9 cellular contexts compared by ENCODE assay signal in the genomic region with DNA sequence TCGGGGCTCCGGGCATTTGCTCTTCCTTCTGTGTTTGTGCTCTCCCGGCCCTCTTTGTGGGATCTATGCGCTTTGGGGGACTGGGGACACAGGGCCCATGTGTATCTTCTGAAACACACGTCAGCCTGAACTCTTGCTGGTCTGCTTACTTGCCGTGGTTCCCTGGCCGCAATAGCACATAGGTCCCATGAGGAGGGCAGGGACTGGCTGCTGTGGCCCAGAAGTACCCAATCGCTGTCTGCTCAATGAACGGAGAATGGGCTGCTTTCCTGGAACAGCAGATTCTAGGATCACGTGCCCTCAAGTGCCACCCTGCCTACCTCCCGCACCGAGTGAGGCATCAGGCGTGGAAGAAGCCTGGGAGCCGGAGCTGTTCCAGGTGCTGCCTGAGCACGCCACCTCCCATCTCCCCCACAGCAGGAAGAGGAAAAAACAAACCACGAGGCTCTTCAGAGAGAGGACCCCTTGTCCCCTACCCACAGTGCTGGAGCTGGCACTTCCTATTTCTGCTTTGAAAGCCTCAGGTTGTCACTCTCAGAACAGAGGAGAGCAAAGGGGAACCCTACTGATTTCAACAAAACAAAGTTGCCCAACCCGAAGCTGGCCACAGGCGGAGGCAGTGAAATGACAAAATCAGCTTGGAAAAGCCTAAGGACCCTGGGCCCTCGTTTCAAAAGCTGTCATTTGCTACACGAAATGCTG. TPM values are rescaled to one million over a fixed set of nuclear protein-coding genes. Genes with fewer than 3 reads are reported as not detected.
DNase-seq lines count a peak whose midpoint lies in the region; ATAC-seq and TF ChIP-seq lines count a peak whose summit lies in the region.
"Had no signal": no experiment of that assay in that cellular context is flagged by ENCODE, and none has a peak within 500 bp of the region (broad histone marks: within the 10 kb centered on the region; RNA-seq: fewer than 3 reads in every experiment).

No MANE protein-coding gene starts in this region.

- no peak for TF ChIP-seq EP300 in Ishikawa (IDR thresholded peaks at IDR 0.05; ENCODE audit: borderline replicate concordance)

- TF ChIP-seq RAD21 in Ishikawa (IDR thresholded peaks at IDR 0.05; ENCODE audit: low read depth) = no peak

- H3K9me3 Mint-ChIP-seq in activated naive CD4-positive, alpha-beta T cell treated with anti-CD3 and anti-CD28 coated beads, Interleukin-2, amount 10 ng/mL, durations not matched to agents 7 days and 5 days = no peaks in the 10 kb centered on the region
- no peaks in the 10 kb centered on the region for H3K9me3 Mint-ChIP-seq in memory B cell

- TSS peak; percentile 57 for BruUV-seq in A673 (replicated peaks; lab: Mats Ljungman, UMichigan)

- no peaks in the 10 kb centered on the region for H3K9me3 ChIP-seq in A673 (ENCODE audit: low read depth, low read length, poor library complexity, severe bottlenecking)

- H3K4me3 ChIP-seq in A673 (ENCODE audit: low read depth, low read length, poor library complexity, severe bottlenecking) = no peak overlapping the region

- H3K27me3 ChIP-seq in A673 (replicated peaks; ENCODE audit: insufficient read depth, low read depth, low read length, poor library complexity) = no peaks in the 10 kb centered on the region

- peaks cover 16% of the 10 kb centered on the region for H3K36me3 Mint-ChIP-seq in activated naive CD4-positive, alpha-beta T cell treated with anti-CD3 and anti-CD28 coated beads, Interleukin-2, amount 10 ng/mL, durations not matched to agents 7 days and 5 days
- no peaks in the 10 kb centered on the region for H3K36me3 Mint-ChIP-seq in memory B cell

- DNase-seq in A673 (ENCODE audit: low spot score) (no peak), memory B cell (ENCODE audit: low spot score in 2 of 2) (no peak), islet precursor cell (no peak), NCI-H2196 (lab: John Stamatoyannopoulos, UW; ENCODE audit: unreplicated experiment) (no peak)
- peak; percentile 43 for DNase-seq in activated naive CD4-positive, alpha-beta T cell treated with anti-CD3 and anti-CD28 coated beads, Interleukin-2, amount 10 ng/mL, durations not matched to agents 7 days and 5 days

- TF ChIP-seq CTCF in A673 (conservative IDR thresholded peaks at IDR 0.05; ENCODE audit: low read depth, low read length) = no peak

- H3K36me3 ChIP-seq in A673 (ENCODE audit: insufficient read depth, low read length, poor library complexity, severe bottlenecking) = peaks cover 9% of the 10 kb centered on the region

- H3K27ac Mint-ChIP-seq in activated naive CD4-positive, alpha-beta T cell treated with anti-CD3 and anti-CD28 coated beads, Interleukin-2, amount 10 ng/mL, durations not matched to agents 7 days and 5 days = peak overlapping the region; percentile 85
- H3K27ac Mint-ChIP-seq in memory B cell = peak overlapping the region; percentile 85

- ATAC-seq in memory B cell (ENCODE audit: low read depth) (no peak), HG03108 (IDR thresholded peaks at IDR 0.05; ENCODE audit: unreplicated experiment) (no peak), GM18517 (IDR thresholded peaks at IDR 0.05; ENCODE audit: unreplicated experiment) (no peak)

- no peaks in the 10 kb centered on the region for H3K27me3 Mint-ChIP-seq in activated naive CD4-positive, alpha-beta T cell treated with anti-CD3 and anti-CD28 coated beads, Interleukin-2, amount 10 ng/mL, durations not matched to agents 7 days and 5 days
- H3K27me3 Mint-ChIP-seq in memory B cell = no peaks in the 10 kb centered on the region

- POLR2A ChIA-PET in A673 (lab: Charles Lee; ENCODE audit: low non-redundant PET) = no interaction called here

- H3K27ac ChIP-seq in A673 (ENCODE audit: low read depth, low read length, poor library complexity, severe bottlenecking) = peak overlapping the region; percentile 80

- peaks cover 40% of the 10 kb centered on the region for H3K4me1 Mint-ChIP-seq in activated naive CD4-positive, alpha-beta T cell treated with anti-CD3 and anti-CD28 coated beads, Interleukin-2, amount 10 ng/mL, durations not matched to agents 7 days and 5 days
- peaks cover 8% of the 10 kb centered on the region for H3K4me1 Mint-ChIP-seq in memory B cell

- peaks cover 23% of the 10 kb centered on the region for H3K4me1 ChIP-seq in A673 (ENCODE audit: insufficient read depth, low read length, poor library complexity, severe bottlenecking)

- peak overlapping the region; percentile 57 for H3K4me3 Mint-ChIP-seq in activated naive CD4-positive, alpha-beta T cell treated with anti-CD3 and anti-CD28 coated beads, Interleukin-2, amount 10 ng/mL, durations not matched to agents 7 days and 5 days
- peak overlapping the region; percentile 66 for H3K4me3 Mint-ChIP-seq in memory B cell
- H3K4me3 Mint-ChIP-seq: nephron had no signal

- intact Hi-C loops in A673 (cut with micrococcal nuclease; ENCODE audit: unreplicated experiment) = loop anchor here (10.0 kb wide), 1 partner anchor 202 kb away; no protein-coding TSS in a partner anchor

- CTCF ChIA-PET in A673 (lab: Charles Lee) = no interaction called here
- CTCF ChIA-PET in activated naive CD4-positive, alpha-beta T cell treated with anti-CD3 and anti-CD28 coated beads, Interleukin-2, amount 10 ng/mL, durations not matched to agents 7 days and 5 days (lab: Charles Lee) = interaction anchor here (0.8 to 1.3 kb wide), 2 partner anchors 169 to 170 kb away, joined by 3 read pairs; no protein-coding TSS in a partner anchor

TF ChIP-seq in Ishikawa, 13 proteins besides CTCF, POLR2A, EP300 and RAD21:
- TF ChIP-seq YY1 (IDR thresholded peaks at IDR 0.05; ENCODE audit: low read depth) (no peak), CREB1 (IDR thresholded peaks at IDR 0.05; ENCODE audit: low read depth) (no peak), TEAD4 (IDR thresholded peaks at IDR 0.05) (no peak), NFIC (IDR thresholded peaks at IDR 0.05) (no peak)
- TF ChIP-seq, protein P1, sequence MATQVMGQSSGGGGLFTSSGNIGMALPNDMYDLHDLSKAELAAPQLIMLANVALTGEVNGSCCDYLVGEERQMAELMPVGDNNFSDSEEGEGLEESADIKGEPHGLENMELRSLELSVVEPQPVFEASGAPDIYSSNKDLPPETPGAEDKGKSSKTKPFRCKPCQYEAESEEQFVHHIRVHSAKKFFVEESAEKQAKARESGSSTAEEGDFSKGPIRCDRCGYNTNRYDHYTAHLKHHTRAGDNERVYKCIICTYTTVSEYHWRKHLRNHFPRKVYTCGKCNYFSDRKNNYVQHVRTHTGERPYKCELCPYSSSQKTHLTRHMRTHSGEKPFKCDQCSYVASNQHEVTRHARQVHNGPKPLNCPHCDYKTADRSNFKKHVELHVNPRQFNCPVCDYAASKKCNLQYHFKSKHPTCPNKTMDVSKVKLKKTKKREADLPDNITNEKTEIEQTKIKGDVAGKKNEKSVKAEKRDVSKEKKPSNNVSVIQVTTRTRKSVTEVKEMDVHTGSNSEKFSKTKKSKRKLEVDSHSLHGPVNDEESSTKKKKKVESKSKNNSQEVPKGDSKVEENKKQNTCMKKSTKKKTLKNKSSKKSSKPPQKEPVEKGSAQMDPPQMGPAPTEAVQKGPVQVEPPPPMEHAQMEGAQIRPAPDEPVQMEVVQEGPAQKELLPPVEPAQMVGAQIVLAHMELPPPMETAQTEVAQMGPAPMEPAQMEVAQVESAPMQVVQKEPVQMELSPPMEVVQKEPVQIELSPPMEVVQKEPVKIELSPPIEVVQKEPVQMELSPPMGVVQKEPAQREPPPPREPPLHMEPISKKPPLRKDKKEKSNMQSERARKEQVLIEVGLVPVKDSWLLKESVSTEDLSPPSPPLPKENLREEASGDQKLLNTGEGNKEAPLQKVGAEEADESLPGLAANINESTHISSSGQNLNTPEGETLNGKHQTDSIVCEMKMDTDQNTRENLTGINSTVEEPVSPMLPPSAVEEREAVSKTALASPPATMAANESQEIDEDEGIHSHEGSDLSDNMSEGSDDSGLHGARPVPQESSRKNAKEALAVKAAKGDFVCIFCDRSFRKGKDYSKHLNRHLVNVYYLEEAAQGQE (IDR thresholded peaks at IDR 0.05; ENCODE audit: low read depth) = peak; percentile 34; the same call in 1 of the 2 replicates
TF ChIP-seq in Ishikawa: peak in this region for 1.

RNA-seq across cellular contexts. Expression of gene G6PD, which starts 3.8 kb away (rescaled TPM):
- 190 and 203 TPM in 2 replicates for total RNA-seq in A673 (2021)

RNA-seq across cellular contexts. Expression of gene IKBKG, which starts 4.5 kb away (rescaled TPM):
- total RNA-seq in A673 (2021) = 28.0 and 30.4 TPM in 2 replicates

RNA-seq across cellular contexts. Expression of gene FAM3A, which starts 26.8 kb away (rescaled TPM):
- 35.8 and 38.5 TPM in 2 replicates for total RNA-seq in A673 (2021)

RNA-seq across cellular contexts. Expression of gene CTAG1A, which starts 42.1 kb away (rescaled TPM):
- total RNA-seq in A673 (2021) = not detected in 2 replicates

RNA-seq across cellular contexts. Expression of gene SLC10A3, which starts 52.4 kb away (rescaled TPM):
- total RNA-seq in A673 (2021) = 8.1 and 9.7 TPM in 2 replicates
